8 cellular contexts compared by ENCODE assay signal in genomic region chr3:197516890-197517606, GRCh38. TPM values are rescaled to one million over a fixed set of nuclear protein-coding genes. Genes with fewer than 3 reads are reported as not detected.
A peak's percentile ranks its signal among the peaks of the same experiment; 100 is the strongest.
DNase-seq lines count a peak whose midpoint lies in the region; ATAC-seq and TF ChIP-seq lines count a peak whose summit lies in the region.
"Not testable (repeated sequence)": the region's sequence is repeated elsewhere in the genome, so short reads cannot be mapped to it uniquely, and the experiment has no call there.

No MANE protein-coding gene starts in this region.

- H2AK5ac ChIP-seq in mesendoderm (ENCODE audit: low read length), result not testable (repeated sequence)

- H3K9me3 Mint-ChIP-seq in CD4-positive, alpha-beta memory T cell; HFFc6; activated CD4-positive, alpha-beta memory T cell treated with anti-CD3 and anti-CD28 coated beads for 36 hours; activated naive CD8-positive, alpha-beta T cell (ENCODE audit: low read depth); stimulated activated effector memory CD8-positive, alpha-beta T cell treated with anti-CD3 and anti-CD28 coated beads, Interleukin-12 subunit alpha, Interleukin-12 subunit beta, amount 100 ng/mL, for 72 hours: not testable (repeated sequence)

- H3K79me2 ChIP-seq in mesendoderm (ENCODE audit: control insufficient read depth, insufficient read depth, low read length), result not testable (repeated sequence)

- H2BK5ac ChIP-seq in mesendoderm (ENCODE audit: low read length), result not testable (repeated sequence)

- not testable (repeated sequence) for H3K9me3 ChIP-seq in CD4-positive, alpha-beta memory T cell (ENCODE audit: control insufficient read depth in 1 of 2, low read length in 2 of 2)

- not testable (repeated sequence) for H4K5ac ChIP-seq in mesendoderm (ENCODE audit: low read length)

- POLR2A ChIA-PET in CD4-positive, alpha-beta memory T cell (lab: Charles Lee; ENCODE audit: partially characterized antibody); RWPE1 (lab: Yijun Ruan, JAX; ENCODE audit: low non-redundant PET); activated CD4-positive, alpha-beta memory T cell treated with anti-CD3 and anti-CD28 coated beads for 36 hours (lab: Charles Lee): not testable (repeated sequence)

- not testable (repeated sequence) for H3K4me3 Mint-ChIP-seq in CD4-positive, alpha-beta memory T cell; activated CD4-positive, alpha-beta memory T cell treated with anti-CD3 and anti-CD28 coated beads for 36 hours; stimulated activated effector memory CD8-positive, alpha-beta T cell treated with anti-CD3 and anti-CD28 coated beads, Interleukin-12 subunit alpha, Interleukin-12 subunit beta, amount 100 ng/mL, for 72 hours
- H3K4me3 Mint-ChIP-seq in HFFc6, result peak overlapping the region; percentile 49; the same call in 1 of the 2 replicates
- peak overlapping the region; percentile 49 for H3K4me3 Mint-ChIP-seq in activated naive CD8-positive, alpha-beta T cell

- not testable (repeated sequence) for H3K9ac ChIP-seq in mesendoderm (ENCODE audit: low read length)

- not testable (repeated sequence) for H3K36me3 ChIP-seq in CD4-positive, alpha-beta memory T cell (ENCODE audit: insufficient read depth, low read length); mesendoderm (ENCODE audit: control insufficient read depth, insufficient read depth, low read length)

- no CpG with 5 or more reads among the region's 12 CpGs for WGBS in mesendoderm (ENCODE audit: extremely low coverage, insufficient coverage, low lambda C conversion rate)

- CTCF ChIA-PET in CD4-positive, alpha-beta memory T cell (lab: Charles Lee; ENCODE audit: partially characterized antibody), result interaction anchor here (0.7 kb wide), 1 partner anchor 34 kb away, joined by 3 read pairs; no protein-coding TSS in a partner anchor
- CTCF ChIA-PET in RWPE1 (lab: Yijun Ruan, JAX), result interaction anchor here (0.7 kb wide), 1 partner anchor 271 kb away, joined by 3 read pairs; no protein-coding TSS in a partner anchor
- CTCF ChIA-PET in activated CD4-positive, alpha-beta memory T cell treated with anti-CD3 and anti-CD28 coated beads for 36 hours (lab: Charles Lee), result not testable (repeated sequence)

- H3K4me1 Mint-ChIP-seq in CD4-positive, alpha-beta memory T cell, result peaks cover 3 to 17% (median 14%) of the 10 kb centered on the region in 4 donors
- peaks cover 15% of the 10 kb centered on the region for H3K4me1 Mint-ChIP-seq in HFFc6 (ENCODE audit: low read depth)
- H3K4me1 Mint-ChIP-seq in activated CD4-positive, alpha-beta memory T cell treated with anti-CD3 and anti-CD28 coated beads for 36 hours (ENCODE audit: low read depth), result peaks cover 12% of the 10 kb centered on the region
- peaks cover 15% of the 10 kb centered on the region for H3K4me1 Mint-ChIP-seq in activated naive CD8-positive, alpha-beta T cell (ENCODE audit: low read depth)
- peaks cover 27% of the 10 kb centered on the region for H3K4me1 Mint-ChIP-seq in stimulated activated effector memory CD8-positive, alpha-beta T cell treated with anti-CD3 and anti-CD28 coated beads, Interleukin-12 subunit alpha, Interleukin-12 subunit beta, amount 100 ng/mL, for 72 hours

- H3K4me3 ChIP-seq in CD4-positive, alpha-beta memory T cell (ENCODE audit: low read length in 2 of 2); mesendoderm (ENCODE audit: low read length): not testable (repeated sequence)

- not testable (repeated sequence) for TF ChIP-seq CTCF in HFFc6 (IDR thresholded peaks at IDR 0.05); RWPE1 (conservative IDR thresholded peaks at IDR 0.05; ENCODE audit: low read depth)

- H3K23ac ChIP-seq in mesendoderm (ENCODE audit: low read length), result not testable (repeated sequence)

- not testable (repeated sequence) for H3K4ac ChIP-seq in mesendoderm (ENCODE audit: low read depth, low read length)

- not testable (repeated sequence) for H3K27me3 ChIP-seq in CD4-positive, alpha-beta memory T cell (ENCODE audit: insufficient read depth, low read length); mesendoderm (ENCODE audit: insufficient read depth, low read length, poor library complexity)

- H3K27ac ChIP-seq in CD4-positive, alpha-beta memory T cell (ENCODE audit: low read depth, low read length); mesendoderm (ENCODE audit: low read depth, low read length): not testable (repeated sequence)
- H3K27ac ChIP-seq in RWPE1 (peak overlapping the region; percentile 87), epithelial cell of prostate (peak overlapping the region; percentile 82)

- peak overlapping the region in 6 of 7 donors; percentile 24 to 87 (median 43) for H3K27ac Mint-ChIP-seq in CD4-positive, alpha-beta memory T cell
- peak overlapping the region; percentile 12 for H3K27ac Mint-ChIP-seq in HFFc6
- H3K27ac Mint-ChIP-seq in activated CD4-positive, alpha-beta memory T cell treated with anti-CD3 and anti-CD28 coated beads for 36 hours, result peak overlapping the region; percentile 85
- H3K27ac Mint-ChIP-seq in activated naive CD8-positive, alpha-beta T cell, result peak overlapping the region; percentile 81
- peak overlapping the region; percentile 91 for H3K27ac Mint-ChIP-seq in stimulated activated effector memory CD8-positive, alpha-beta T cell treated with anti-CD3 and anti-CD28 coated beads, Interleukin-12 subunit alpha, Interleukin-12 subunit beta, amount 100 ng/mL, for 72 hours

- peak; percentile 38 for ATAC-seq in stimulated activated effector memory CD8-positive, alpha-beta T cell treated with anti-CD3 and anti-CD28 coated beads, Interleukin-12 subunit alpha, Interleukin-12 subunit beta, amount 100 ng/mL, for 72 hours

- H3K27me3 Mint-ChIP-seq in CD4-positive, alpha-beta memory T cell; HFFc6 (ENCODE audit: insufficient read depth); activated CD4-positive, alpha-beta memory T cell treated with anti-CD3 and anti-CD28 coated beads for 36 hours; activated naive CD8-positive, alpha-beta T cell: not testable (repeated sequence)

- H4K8ac ChIP-seq in mesendoderm (ENCODE audit: low read depth, low read length), result not testable (repeated sequence)

- H3K4me2 ChIP-seq in mesendoderm (ENCODE audit: low read length), result not testable (repeated sequence)

- intact Hi-C loops in CD4-positive, alpha-beta memory T cell (cut with micrococcal nuclease); activated CD4-positive, alpha-beta memory T cell treated with anti-CD3 and anti-CD28 coated beads for 36 hours (cut with micrococcal nuclease): not testable (repeated sequence)

- H2BK120ac ChIP-seq in mesendoderm (ENCODE audit: low read depth, low read length), result not testable (repeated sequence)

- DNase-seq in CD4-positive, alpha-beta memory T cell, result peak in 1 of 5 donors; percentile 54
- DNase-seq in HFFc6; RWPE1 (ENCODE audit: low spot score); epithelial cell of prostate (ENCODE audit: low read depth, low spot score); mesendoderm; stimulated activated effector memory CD8-positive, alpha-beta T cell treated with anti-CD3 and anti-CD28 coated beads, Interleukin-12 subunit alpha, Interleukin-12 subunit beta, amount 100 ng/mL, for 72 hours (ENCODE audit: low spot score in 2 of 2): not testable (repeated sequence)
- peak; percentile 34 for DNase-seq in activated CD4-positive, alpha-beta memory T cell treated with anti-CD3 and anti-CD28 coated beads for 36 hours

- not testable (repeated sequence) for H3K4me1 ChIP-seq in CD4-positive, alpha-beta memory T cell (ENCODE audit: insufficient read depth, low read length); mesendoderm (ENCODE audit: control insufficient read depth, low read depth, low read length)

- H3K79me1 ChIP-seq in mesendoderm (ENCODE audit: low read length), result not testable (repeated sequence)

- peak overlapping the region; percentile 43 for H3K56ac ChIP-seq in mesendoderm (ENCODE audit: low read length)

- H3K36me3 Mint-ChIP-seq in CD4-positive, alpha-beta memory T cell, result peaks cover 38 to 46% of the 10 kb centered on the region in 2 donors
- not testable (repeated sequence) for H3K36me3 Mint-ChIP-seq in HFFc6 (ENCODE audit: low read depth)
- peaks cover 44% of the 10 kb centered on the region for H3K36me3 Mint-ChIP-seq in activated CD4-positive, alpha-beta memory T cell treated with anti-CD3 and anti-CD28 coated beads for 36 hours
- peaks cover 19% of the 10 kb centered on the region for H3K36me3 Mint-ChIP-seq in activated naive CD8-positive, alpha-beta T cell
- H3K36me3 Mint-ChIP-seq in stimulated activated effector memory CD8-positive, alpha-beta T cell treated with anti-CD3 and anti-CD28 coated beads, Interleukin-12 subunit alpha, Interleukin-12 subunit beta, amount 100 ng/mL, for 72 hours, result peaks cover 61% of the 10 kb centered on the region

- not testable (repeated sequence) for H3K18ac ChIP-seq in mesendoderm (ENCODE audit: low read length)

- H2BK15ac ChIP-seq in mesendoderm (replicated peaks; ENCODE audit: low read depth), result not testable (repeated sequence)

RNA-seq across cellular contexts. Expression of gene BDH1, which starts 38.7 kb away (rescaled TPM):
- 10 to 100 TPM; 60.9 to 61.1 TPM for total RNA-seq in CD4-positive, alpha-beta memory T cell
- polyA plus RNA-seq in CD4-positive, alpha-beta memory T cell, result 10 to 100 TPM; 22.3 to 25.2 TPM
- total RNA-seq in HFFc6 (2021; fragmentation: NEBNext Ultra II Directional; extraction: Animal tissue kit (Norgen Biotek cat#: 25700)), result 1 to 10 TPM in 5 of 6 experiments, under 1 TPM in 1; 0.87 to 1.5 (median 1.2) TPM
- total RNA-seq in activated CD4-positive, alpha-beta memory T cell treated with anti-CD3 and anti-CD28 coated beads for 36 hours, result 10 to 100 TPM; 86.6 to 90.5 TPM
- polyA plus RNA-seq in mesendoderm (2013, experiment 1 of 2), result 7.9 TPM
- 8.5 TPM for polyA plus RNA-seq in mesendoderm (2013, experiment 2 of 2)

Comparison
In these comparisons a context has a peak if more than half of its experiments do, and no peak if none do; other contexts are left out.
1. H3K27ac Mint-ChIP-seq: peak in every context shown above with its lines; median percentile 91 in stimulated activated effector memory CD8-positive, alpha-beta T cell treated with anti-CD3 and anti-CD28 coated beads, Interleukin-12 subunit alpha, Interleukin-12 subunit beta, amount 100 ng/mL, for 72 hours; 85 in activated CD4-positive, alpha-beta memory T cell treated with anti-CD3 and anti-CD28 coated beads for 36 hours; 81 in activated naive CD8-positive, alpha-beta T cell; 43 in CD4-positive, alpha-beta memory T cell; 12 in HFFc6.
2. RNA of gene BDH1, which starts 38.7 kb away (total RNA-seq): 86.6 to 90.5 TPM in activated CD4-positive, alpha-beta memory T cell treated with anti-CD3 and anti-CD28 coated beads for 36 hours and 60.9 to 61.1 TPM in CD4-positive, alpha-beta memory T cell; 0.87 to 1.5 TPM in HFFc6; every median in the first group is over 10 times any median in the second.